8 cellular contexts compared by ENCODE assay signal in the genomic region with DNA sequence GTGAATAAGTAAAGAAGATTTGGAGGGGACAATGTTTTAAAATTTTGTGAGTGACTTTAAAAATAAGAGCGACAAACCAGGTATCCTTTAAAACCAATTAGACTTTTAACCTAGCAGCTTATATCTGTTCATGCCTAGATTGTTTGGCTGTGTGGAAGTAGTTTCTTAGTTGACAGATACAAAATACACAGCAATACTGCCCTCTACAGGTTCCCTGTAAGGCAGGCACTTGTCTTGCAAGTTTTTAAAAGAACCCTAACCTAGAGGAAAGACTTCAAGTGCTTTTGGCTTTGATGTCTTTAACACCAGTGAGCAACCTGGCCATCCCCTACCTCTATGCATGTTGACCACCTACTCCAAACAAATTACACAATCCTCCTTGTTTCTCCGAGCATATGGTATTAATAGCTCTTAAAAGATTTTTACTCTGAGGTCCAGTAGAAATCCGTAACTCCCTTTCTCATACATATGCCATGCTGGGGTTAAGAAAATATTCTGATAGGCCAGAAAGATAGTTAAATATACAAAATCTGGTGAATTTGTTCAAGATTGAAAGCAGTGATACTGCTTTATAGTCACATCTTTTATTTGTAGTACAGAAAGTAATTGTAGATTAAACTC.
A peak's percentile ranks its signal among the peaks of the same experiment; 100 is the strongest.
DNase-seq lines count a peak whose midpoint lies in the region; ATAC-seq, FAIRE-seq and TF ChIP-seq lines count a peak whose summit lies in the region.

No MANE protein-coding gene starts in this region.

- no peak overlapping the region for H3K27ac ChIP-seq in keratinocyte (ENCODE audit: control insufficient read depth, insufficient read depth, low read length)
- no peak overlapping the region for H3K27ac ChIP-seq in tibial artery

- H3K36me3 ChIP-seq in keratinocyte (ENCODE audit: control insufficient read depth in 2 of 2, extremely low read depth in 1 of 2, insufficient read depth in 2 of 2, low read length in 2 of 2) (no peaks in the 10 kb centered on the region), tibial artery (no peaks in the 10 kb centered on the region)

- intact Hi-C loops in tibial artery (cut with DNase I; ENCODE audit: low total_unique reads): loop anchor here (10.0 kb wide), 1 partner anchor 593 kb away; no protein-coding TSS in a partner anchor

- H3K27me3 ChIP-seq in keratinocyte (ENCODE audit: control insufficient read depth, extremely low read depth, insufficient read depth, low read length) (no peaks in the 10 kb centered on the region), tibial artery (no peaks in the 10 kb centered on the region)

- H4K20me1 ChIP-seq in keratinocyte (ENCODE audit: control insufficient read depth, extremely low read depth, insufficient read depth, low read length): no peaks in the 10 kb centered on the region

- dilution Hi-C loops in keratinocyte (cut with MboI; ENCODE audit: extremely low pct_ligation_motif_present, low sequenced_read_pairs): no loop called here

- in situ Hi-C loops in T47D (cut with HindIII; ENCODE audit: low pct_unique_long_range_greater_than_20kb, low sequenced_read_pairs): no loop called here

- H3K9ac ChIP-seq in keratinocyte (ENCODE audit: control insufficient read depth, extremely low read depth, insufficient read depth, low read length): no peak overlapping the region

- H3K79me2 ChIP-seq in keratinocyte (ENCODE audit: control insufficient read depth, insufficient read depth, low read length): no peaks in the 10 kb centered on the region

- H3K4me1 ChIP-seq in keratinocyte (ENCODE audit: control insufficient read depth, extremely low read depth, insufficient read depth, low read length) (peaks cover 15% of the 10 kb centered on the region), tibial artery (no peaks in the 10 kb centered on the region)

- ATAC-seq in GM21529 (IDR thresholded peaks at IDR 0.05; ENCODE audit: unreplicated experiment): peak; percentile 61

- H3K4me2 ChIP-seq in keratinocyte (ENCODE audit: control insufficient read depth, extremely low read depth, insufficient read depth, low read depth, low read length): no peak overlapping the region

- peak; percentile 25 for DNase-seq in HTR-8/SVneo (ENCODE audit: insufficient read length, low spot score)
- peak; percentile 78 for DNase-seq in NCI-H82 (lab: John Stamatoyannopoulos, UW)
- DNase-seq in T47D (ENCODE audit: low read depth in 1 of 2, low spot score in 1 of 2): peak; percentile 14 to 75
- DNase-seq in keratinocyte (ENCODE audit: low read depth, low spot score): peak; percentile 52
- DNase-seq in tibial artery: no peak
- no peak for DNase-seq in NK-92 (lab: John Stamatoyannopoulos, UW; ENCODE audit: unreplicated experiment)

- H3K4me3 ChIP-seq in keratinocyte (ENCODE audit: control insufficient read depth in 2 of 3, extremely low read depth in 1 of 3, insufficient read depth in 2 of 3, low read depth in 1 of 3, low read length in 3 of 3) (no peak overlapping the region), tibial artery (no peak overlapping the region)

- H3K9me1 ChIP-seq in keratinocyte (ENCODE audit: control insufficient read depth, extremely low read depth, insufficient read depth, low read length): no peaks in the 10 kb centered on the region

- H2AFZ ChIP-seq in keratinocyte (ENCODE audit: control insufficient read depth, low read length): no peak overlapping the region

- TF ChIP-seq CTCF in keratinocyte (optimal IDR thresholded peaks at IDR 0.05 in 1 of 3, IDR thresholded peaks at IDR 0.05 in 1 of 3, conservative IDR thresholded peaks at IDR 0.05 in 1 of 3; ENCODE audit: extremely low read depth in 1 of 3, insufficient read depth in 2 of 3, low read length in 3 of 3): peak in 2 of 3 experiments; percentile 79 to 85
- peak; percentile 74 to 91 for TF ChIP-seq CTCF in tibial artery (IDR thresholded peaks at IDR 0.05)

- FAIRE-seq in G401.6 (lab: Jason Lieb, UNC): peak; percentile 96
- no peak for FAIRE-seq in HTR-8/SVneo (lab: Jason Lieb, UNC)
- peak; percentile 85 for FAIRE-seq in keratinocyte (lab: Jason Lieb, UNC)

- H3K9me3 ChIP-seq in keratinocyte (ENCODE audit: control insufficient read depth, low read depth, low read length) (no peaks in the 10 kb centered on the region), tibial artery (no peaks in the 10 kb centered on the region)

Comparison
In these comparisons a context has a peak if more than half of its experiments do, and no peak if none do; other contexts are left out.
1. DNase-seq: peak in HTR-8/SVneo (single experiment), NCI-H82 (single experiment), T47D (2 of 2) and keratinocyte (single experiment); none in tibial artery (0 of 2) and NK-92 (single experiment).